Comparison of ENCODE assay signal across 26 cellular contexts in genomic region chr4:152369203-152369902, GRCh38.
A peak's percentile ranks its signal among the peaks of the same experiment; 100 is the strongest.
DNase-seq lines count a peak whose midpoint lies in the region; ATAC-seq, FAIRE-seq and TF ChIP-seq lines count a peak whose summit lies in the region.
"Had no signal": no experiment of that assay in that cellular context is flagged by ENCODE, and none has a peak within 500 bp of the region (broad histone marks: within the 10 kb centered on the region; RNA-seq: fewer than 3 reads in every experiment).

No MANE protein-coding gene starts in this region.

- peak overlapping the region; percentile 27 for H3K27ac Mint-ChIP-seq in activated T-cell treated with anti-CD3 and anti-CD28 coated beads, Interleukin-2, amount 50 U/mL, for 72 hours
- peak overlapping the region; percentile 54 for H3K27ac Mint-ChIP-seq in T-helper 17 cell
- H3K27ac Mint-ChIP-seq: activated naive CD8-positive, alpha-beta T cell; HFFc6; neural progenitor cell had no signal

- H3K9me3 ChIP-seq in T-helper 17 cell (ENCODE audit: control insufficient read depth, low read length, poor library complexity, severe bottlenecking) (no peaks in the 10 kb centered on the region), pancreas (no peaks in the 10 kb centered on the region), ovary (no peaks in the 10 kb centered on the region)
- H3K9me3 ChIP-seq: thyroid gland had no signal

- peak; percentile 75 for FAIRE-seq in pancreas (lab: Jason Lieb, UNC)
- FAIRE-seq: K562 had no signal

- no peak for TF ChIP-seq POLR2A in ovary (IDR thresholded peaks at IDR 0.05)

- H3K27ac ChIP-seq in pancreas (no peak overlapping the region), ovary (no peak overlapping the region)
- H3K27ac ChIP-seq: neural progenitor cell, PC-9, thyroid gland had no signal

- no peak for TF ChIP-seq CTCF in pancreas (IDR thresholded peaks at IDR 0.05)
- no peak for TF ChIP-seq CTCF in ovary (IDR thresholded peaks at IDR 0.05)

- no peaks in the 10 kb centered on the region for H3K36me3 ChIP-seq in pancreas
- no peaks in the 10 kb centered on the region for H3K36me3 ChIP-seq in ovary
- H3K36me3 ChIP-seq: neural progenitor cell, thyroid gland had no signal

- H3K4me1 Mint-ChIP-seq in activated T-cell treated with anti-CD3 and anti-CD28 coated beads, Interleukin-2, amount 50 U/mL, for 72 hours (ENCODE audit: low read depth), result peaks cover 26% of the 10 kb centered on the region
- peaks cover 16% of the 10 kb centered on the region for H3K4me1 Mint-ChIP-seq in T-helper 17 cell

- DNase-seq in activated T-cell treated with anti-CD3 and anti-CD28 coated beads, Interleukin-2, amount 50 U/mL, for 72 hours, result no peak
- DNase-seq in activated T-cell treated with anti-CD3 and anti-CD28 coated beads, Interleukin-2, amount 50 U/mL, for 48 hours, result no peak
- DNase-seq in G401 (ENCODE audit: low spot score) (peak; percentile 31), T-helper 17 cell (no peak), pancreas (no peak), EL (no peak), ovary (no peak)
- DNase-seq: activated CD4-positive, alpha-beta T cell treated with anti-CD3 and anti-CD28 coated beads for 1 hour; activated CD8-positive, alpha-beta memory T cell treated with anti-CD3 and anti-CD28 coated beads for 24 hours; DMS79; effector CD8-positive, alpha-beta T cell; foreskin melanocyte; HFFc6; MM.1S; NCI-H187 treated with DMSO at 0.1 percent for 48 hours; PC-9; SIG-M5; stimulated activated CD4-positive, alpha-beta T cell treated with anti-CD3 and anti-CD28 coated beads, Interleukin-2, amount 100 ng/mL, for 48 hours; stimulated activated naive CD4-positive, alpha-beta T cell treated with Interleukin-2 at 50 U/mL for 16 hours; thyroid gland had no signal

- H3K9me3 Mint-ChIP-seq in activated T-cell treated with anti-CD3 and anti-CD28 coated beads, Interleukin-2, amount 50 U/mL, for 72 hours, result peaks cover 0 to 3% of the 10 kb centered on the region in 2 donors
- H3K9me3 Mint-ChIP-seq: HFFc6 had no signal

- intact Hi-C loops in pancreas (cut with DNase I) (no loop called here), ovary (cut with DNase I) (no loop called here)

- no peak for TF ChIP-seq EP300 in ovary (IDR thresholded peaks at IDR 0.05)

- H3K27me3 ChIP-seq in pancreas (no peaks in the 10 kb centered on the region), ovary (no peaks in the 10 kb centered on the region)
- H3K27me3 ChIP-seq: neural progenitor cell, thyroid gland had no signal

- H3K27me3 Mint-ChIP-seq in activated T-cell treated with anti-CD3 and anti-CD28 coated beads, Interleukin-2, amount 50 U/mL, for 72 hours (ENCODE audit: low read depth), result no peaks in the 10 kb centered on the region
- H3K27me3 Mint-ChIP-seq in T-helper 17 cell, result no peaks in the 10 kb centered on the region
- H3K27me3 Mint-ChIP-seq: activated naive CD8-positive, alpha-beta T cell; CD4-positive, alpha-beta memory T cell had no signal

- peak overlapping the region in 1 of 2 donors; percentile 15 for H3K4me3 Mint-ChIP-seq in activated T-cell treated with anti-CD3 and anti-CD28 coated beads, Interleukin-2, amount 50 U/mL, for 72 hours
- no peak overlapping the region for H3K4me3 Mint-ChIP-seq in T-helper 17 cell
- H3K4me3 Mint-ChIP-seq: activated naive CD8-positive, alpha-beta T cell; HFFc6; neural progenitor cell had no signal

- in situ Hi-C loops in G401 (cut with HindIII; ENCODE audit: low sequenced_read_pairs), result no loop called here

- 80 to 87% methylated on average over 8 of the region's 8 CpGs for WGBS in pancreas, 2 donors
- 81 to 82% (median 82%) methylated on average over 8 of the region's 8 CpGs for WGBS in ovary, 3 donors

- H3K4me3 ChIP-seq in pancreas (no peak overlapping the region), ovary (no peak overlapping the region)
- H3K4me3 ChIP-seq: K562, neural progenitor cell, PC-9, smooth muscle cell, thyroid gland had no signal

- peaks cover 5% of the 10 kb centered on the region in 2 donors for H3K36me3 Mint-ChIP-seq in activated T-cell treated with anti-CD3 and anti-CD28 coated beads, Interleukin-2, amount 50 U/mL, for 72 hours (ENCODE audit: insufficient read depth in 2 of 2)
- peaks cover 5% of the 10 kb centered on the region for H3K36me3 Mint-ChIP-seq in T-helper 17 cell (ENCODE audit: low read depth)

- H3K4me1 ChIP-seq in pancreas, result peaks cover 0 to 6% (median 4%) of the 10 kb centered on the region in 3 donors
- peaks cover 1% of the 10 kb centered on the region for H3K4me1 ChIP-seq in ovary (ENCODE audit: insufficient read depth)
- H3K4me1 ChIP-seq: neural progenitor cell, thyroid gland had no signal

- no peak for ATAC-seq in activated T-cell treated with anti-CD3 and anti-CD28 coated beads, Interleukin-2, amount 50 U/mL, for 72 hours (replicated peaks in 1 of 2)
- ATAC-seq in T-helper 17 cell (no peak), pancreas (no peak)
- ATAC-seq: esophagus mucosa, K562 had no signal
